Comparison of ENCODE assay signal across 8 cellular contexts in the genomic region with DNA sequence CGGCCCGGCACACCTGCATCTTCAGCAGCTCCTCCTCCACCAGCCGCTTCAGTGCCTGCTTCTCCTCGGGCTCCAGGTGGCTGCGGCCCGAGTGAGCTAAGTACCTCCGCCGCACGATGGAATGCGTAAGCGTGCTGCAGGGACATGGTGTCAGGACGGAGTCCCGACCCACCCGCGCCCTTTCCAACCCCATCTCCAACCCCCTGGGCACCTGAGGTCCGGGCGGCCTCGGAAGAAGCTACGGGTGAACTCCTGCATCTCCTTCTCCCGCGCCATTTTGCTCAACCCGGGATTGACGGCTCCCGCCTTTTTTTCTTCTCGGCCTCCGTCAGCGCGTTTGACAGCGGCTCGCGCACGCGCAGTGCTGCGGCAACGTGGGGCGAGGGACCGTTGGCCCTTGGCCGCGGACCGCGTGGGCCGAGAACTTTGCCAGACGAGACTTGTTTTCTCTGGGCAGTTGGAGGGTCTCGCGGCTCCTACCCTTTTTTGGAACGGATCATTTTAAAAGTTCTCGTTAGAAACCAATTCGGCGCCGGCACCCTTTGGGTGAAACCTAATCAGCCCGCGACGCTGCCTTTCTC. TPM values are rescaled to one million over a fixed set of nuclear protein-coding genes. Genes with fewer than 3 reads are reported as not detected.
A peak's percentile ranks its signal among the peaks of the same experiment; 100 is the strongest.
DNase-seq lines count a peak whose midpoint lies in the region; ATAC-seq, FAIRE-seq and TF ChIP-seq lines count a peak whose summit lies in the region.

A gene with protein sequence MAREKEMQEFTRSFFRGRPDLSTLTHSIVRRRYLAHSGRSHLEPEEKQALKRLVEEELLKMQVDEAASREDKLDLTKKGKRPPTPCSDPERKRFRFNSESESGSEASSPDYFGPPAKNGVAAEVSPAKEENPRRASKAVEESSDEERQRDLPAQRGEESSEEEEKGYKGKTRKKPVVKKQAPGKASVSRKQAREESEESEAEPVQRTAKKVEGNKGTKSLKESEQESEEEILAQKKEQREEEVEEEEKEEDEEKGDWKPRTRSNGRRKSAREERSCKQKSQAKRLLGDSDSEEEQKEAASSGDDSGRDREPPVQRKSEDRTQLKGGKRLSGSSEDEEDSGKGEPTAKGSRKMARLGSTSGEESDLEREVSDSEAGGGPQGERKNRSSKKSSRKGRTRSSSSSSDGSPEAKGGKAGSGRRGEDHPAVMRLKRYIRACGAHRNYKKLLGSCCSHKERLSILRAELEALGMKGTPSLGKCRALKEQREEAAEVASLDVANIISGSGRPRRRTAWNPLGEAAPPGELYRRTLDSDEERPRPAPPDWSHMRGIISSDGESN (minus strand): TSS at position 288 of the 581 bp plus-strand sequence. CDS start 12 bp downstream, at position 276.

- H3K4me3 ChIP-seq in esophagus squamous epithelium, result peak within 1 kb of the TSS; percentile 58 to 96 (median 82)

- no peaks in the 10 kb centered on the region for H3K27me3 ChIP-seq in esophagus squamous epithelium

- peak within 1 kb of the TSS; percentile 97 to 98 for H3K4me3 Mint-ChIP-seq in activated T-cell treated with anti-CD3 and anti-CD28 coated beads, Interleukin-2, amount 50 U/mL, for 72 hours
- peak within 1 kb of the TSS; percentile 95 to 99 (median 98) for H3K4me3 Mint-ChIP-seq in naive B cell
- H3K4me3 Mint-ChIP-seq in stimulated activated memory B cell treated with anti-CD40 and anti-IgM and Interleukin-4, amounts not matched to agents 10 μg/mL and 1 μg/mL and 100 μg/mL, for 72 hours, result peak within 1 kb of the TSS; percentile 97

- peak within 1 kb of the TSS; percentile 92 for H3K27ac Mint-ChIP-seq in activated T-cell treated with anti-CD3 and anti-CD28 coated beads, Interleukin-2, amount 50 U/mL, for 72 hours
- peak within 1 kb of the TSS; percentile 95 to 99 (median 98) for H3K27ac Mint-ChIP-seq in naive B cell
- H3K27ac Mint-ChIP-seq in stimulated activated memory B cell treated with anti-CD40 and anti-IgM and Interleukin-4, amounts not matched to agents 10 μg/mL and 1 μg/mL and 100 μg/mL, for 72 hours, result peak within 1 kb of the TSS; percentile 88

- no peak for TF ChIP-seq POLR2A in esophagus squamous epithelium (IDR thresholded peaks at IDR 0.05)

- H3K36me3 ChIP-seq in KOPT-K1 (ENCODE audit: insufficient read depth, low read length) (peaks cover 72% of the 10 kb centered on the region), esophagus squamous epithelium (peaks cover 5 to 66% (median 27%) of the 10 kb centered on the region in 3 donors)

- H3K27ac ChIP-seq in KOPT-K1 (ENCODE audit: low read depth, low read length, poor library complexity, severe bottlenecking), result peak within 1 kb of the TSS; percentile 96
- peak within 1 kb of the TSS; percentile 90 to 98 (median 96) for H3K27ac ChIP-seq in esophagus squamous epithelium

- FAIRE-seq in RCC 7860 (lab: Jason Lieb, UNC), result no peak

- DNase-seq in DMS79 (lab: John Stamatoyannopoulos, UW), result peak; percentile 87
- peak; percentile 69 for DNase-seq in RCC 7860 (ENCODE audit: low spot score)
- DNase-seq in activated T-cell treated with anti-CD3 and anti-CD28 coated beads, Interleukin-2, amount 50 U/mL, for 72 hours, result peak; percentile 91 to 92
- peak; percentile 63 for DNase-seq in esophagus squamous epithelium (lab: John Stamatoyannopoulos, UW)
- peak; percentile 84 for DNase-seq in naive B cell

- peaks cover 1 to 5% of the 10 kb centered on the region in 2 donors for H3K36me3 Mint-ChIP-seq in activated T-cell treated with anti-CD3 and anti-CD28 coated beads, Interleukin-2, amount 50 U/mL, for 72 hours (ENCODE audit: insufficient read depth in 2 of 2)
- H3K36me3 Mint-ChIP-seq in naive B cell, result peaks cover 0 to 8% of the 10 kb centered on the region in 2 donors
- H3K36me3 Mint-ChIP-seq in stimulated activated memory B cell treated with anti-CD40 and anti-IgM and Interleukin-4, amounts not matched to agents 10 μg/mL and 1 μg/mL and 100 μg/mL, for 72 hours, result peaks cover 30% of the 10 kb centered on the region

- H3K4me1 Mint-ChIP-seq in activated T-cell treated with anti-CD3 and anti-CD28 coated beads, Interleukin-2, amount 50 U/mL, for 72 hours (ENCODE audit: low read depth), result peaks cover 25% of the 10 kb centered on the region
- H3K4me1 Mint-ChIP-seq in naive B cell, result peaks cover 34 to 45% (median 45%) of the 10 kb centered on the region in 3 donors
- H3K4me1 Mint-ChIP-seq in stimulated activated memory B cell treated with anti-CD40 and anti-IgM and Interleukin-4, amounts not matched to agents 10 μg/mL and 1 μg/mL and 100 μg/mL, for 72 hours, result peaks cover 39% of the 10 kb centered on the region

- ATAC-seq in GM21723 (IDR thresholded peaks at IDR 0.05; ENCODE audit: unreplicated experiment), result peak; percentile 53
- peak; percentile 69 to 70 for ATAC-seq in activated T-cell treated with anti-CD3 and anti-CD28 coated beads, Interleukin-2, amount 50 U/mL, for 72 hours (replicated peaks in 1 of 2)
- ATAC-seq in naive B cell (ENCODE audit: low read depth in 2 of 2), result peak; percentile 57 to 61
- ATAC-seq in stimulated activated memory B cell treated with anti-CD40 and anti-IgM and Interleukin-4, amounts not matched to agents 10 μg/mL and 1 μg/mL and 100 μg/mL, for 72 hours, result peak; percentile 81

- no peaks in the 10 kb centered on the region for H3K27me3 Mint-ChIP-seq in activated T-cell treated with anti-CD3 and anti-CD28 coated beads, Interleukin-2, amount 50 U/mL, for 72 hours (ENCODE audit: low read depth)
- H3K27me3 Mint-ChIP-seq in naive B cell, result no peaks in the 10 kb centered on the region
- H3K27me3 Mint-ChIP-seq in stimulated activated memory B cell treated with anti-CD40 and anti-IgM and Interleukin-4, amounts not matched to agents 10 μg/mL and 1 μg/mL and 100 μg/mL, for 72 hours, result no peaks in the 10 kb centered on the region

- peaks cover 19 to 35% (median 20%) of the 10 kb centered on the region in 3 donors for H3K4me1 ChIP-seq in esophagus squamous epithelium

- no peak for TF ChIP-seq CTCF in esophagus squamous epithelium (IDR thresholded peaks at IDR 0.05)

- no peaks in the 10 kb centered on the region for H3K9me3 ChIP-seq in KOPT-K1 (ENCODE audit: insufficient read depth, low read length, poor library complexity, severe bottlenecking)
- no peaks in the 10 kb centered on the region for H3K9me3 ChIP-seq in esophagus squamous epithelium

- intact Hi-C loops in esophagus squamous epithelium (cut with DNase I), result no loop called here

- no peaks in the 10 kb centered on the region for H3K9me3 Mint-ChIP-seq in activated T-cell treated with anti-CD3 and anti-CD28 coated beads, Interleukin-2, amount 50 U/mL, for 72 hours
- no peaks in the 10 kb centered on the region for H3K9me3 Mint-ChIP-seq in naive B cell
- H3K9me3 Mint-ChIP-seq in stimulated activated memory B cell treated with anti-CD40 and anti-IgM and Interleukin-4, amounts not matched to agents 10 μg/mL and 1 μg/mL and 100 μg/mL, for 72 hours, result no peaks in the 10 kb centered on the region

- WGBS in esophagus squamous epithelium, 2 donors, result 0% methylated on average over 1 of the region's 53 CpGs; no CpG with 5 or more reads in 1 of the 2 donors

RNA-seq across cellular contexts. Expression of the gene that starts here (rescaled TPM):
- total RNA-seq in activated T-cell treated with anti-CD3 and anti-CD28 coated beads, Interleukin-2, amount 50 U/mL, for 72 hours, result 10 to 100 TPM; 38.8 to 45.8 TPM
- 10 to 100 TPM in 2 of 4 donors, 1 to 10 TPM in 2; 5.1 to 12.8 (median 9.7) TPM for total RNA-seq in esophagus squamous epithelium
- polyA plus RNA-seq in naive B cell (ENCODE audit: low read depth in 6 of 6), result 10 to 100 TPM; 10.7 to 21.8 (median 13.3) TPM

Comparison
In these comparisons a context has a peak if more than half of its experiments do, and no peak if none do; other contexts are left out.
1. Peak in every context shown above with its lines: DNase-seq, ATAC-seq, H3K4me3 ChIP-seq and H3K27ac ChIP-seq.